18 cellular contexts compared by ENCODE assay signal in genomic region chr6:106115231-106115630, GRCh38. TPM values are rescaled to one million over a fixed set of nuclear protein-coding genes. Genes with fewer than 3 reads are reported as not detected.
DNase-seq lines count a peak whose midpoint lies in the region; ATAC-seq and TF ChIP-seq lines count a peak whose summit lies in the region.
"Had no signal": no experiment of that assay in that cellular context is flagged by ENCODE, and none has a peak within 500 bp of the region (broad histone marks: within the 10 kb centered on the region; RNA-seq: fewer than 3 reads in every experiment).

No MANE protein-coding gene starts in this region.

- H3K36me3 Mint-ChIP-seq in CD4-positive, alpha-beta T cell (ENCODE audit: low read depth), result no peaks in the 10 kb centered on the region
- peaks cover 14% of the 10 kb centered on the region for H3K36me3 Mint-ChIP-seq in activated T-helper 17 cell treated with anti-CD3 and anti-CD28 coated beads, Interleukin-2, amount 50 U/mL, for 72 hours (ENCODE audit: low read depth)
- no peaks in the 10 kb centered on the region for H3K36me3 Mint-ChIP-seq in memory B cell
- H3K36me3 Mint-ChIP-seq: CD8-positive, alpha-beta T cell had no signal

- no peak for TF ChIP-seq CTCF in CD4-positive, alpha-beta T cell (IDR thresholded peaks at IDR 0.05)

- H3K9me3 ChIP-seq in CD4-positive, alpha-beta T cell (ENCODE audit: control insufficient read depth, low read length), result no peaks in the 10 kb centered on the region
- H3K9me3 ChIP-seq: A549 had no signal

- no peak for ATAC-seq in CD4-positive, alpha-beta T cell (ENCODE audit: poor library complexity)
- ATAC-seq in activated T-helper 17 cell treated with anti-CD3 and anti-CD28 coated beads, Interleukin-2, amount 50 U/mL, for 72 hours (replicated peaks), result no peak
- no peak for ATAC-seq in memory B cell (ENCODE audit: low read depth)
- ATAC-seq: A549, K562 had no signal

- DNase-seq in activated CD8-positive, alpha-beta memory T cell treated with anti-CD3 and anti-CD28 coated beads for 24 hours, result peak; percentile 67
- DNase-seq in activated CD8-positive, alpha-beta memory T cell treated with anti-CD3 and anti-CD28 coated beads, Interleukin-2, amount 50 U/mL, for 4 hours, result no peak
- DNase-seq in CD4-positive, alpha-beta T cell, result no peak
- DNase-seq in memory B cell (ENCODE audit: low spot score in 2 of 2), result no peak
- no peak for DNase-seq in NCI-H2081 treated with DMSO at 0.1 percent for 48 hours (lab: John Stamatoyannopoulos, UW)
- DNase-seq in GM19238 (ENCODE audit: insufficient read length, low spot score), result no peak
- DNase-seq in UCSD-AML1 (lab: John Stamatoyannopoulos, UW; ENCODE audit: unreplicated experiment), result no peak
- DNase-seq: CD8-positive, alpha-beta T cell; DND-41; GDM1; NCI-H146; NCI-H226; NCI-H526 treated with DMSO at 0.1 percent for 48 hours had no signal

- H3K4me1 Mint-ChIP-seq in CD4-positive, alpha-beta T cell (ENCODE audit: low read depth), result peaks cover 89% of the 10 kb centered on the region
- H3K4me1 Mint-ChIP-seq in activated T-helper 17 cell treated with anti-CD3 and anti-CD28 coated beads, Interleukin-2, amount 50 U/mL, for 72 hours, result peaks cover 62% of the 10 kb centered on the region
- peaks cover 26% of the 10 kb centered on the region for H3K4me1 Mint-ChIP-seq in memory B cell

- POLR2A ChIA-PET in CD4-positive, alpha-beta T cell (lab: Charles Lee), result interaction anchor here (0.6 to 8.4 kb wide), 3 partner anchors 16 to 96 kb away, joined by 3 to 92 read pairs (median 3); no protein-coding TSS in a partner anchor

- no peak overlapping the region for H3K27ac ChIP-seq in CD4-positive, alpha-beta T cell (ENCODE audit: low read depth, low read length)
- H3K27ac ChIP-seq: A549, HL-60, PC-9 had no signal

- H3K27ac Mint-ChIP-seq in CD4-positive, alpha-beta T cell, result no peak overlapping the region
- H3K27ac Mint-ChIP-seq in activated T-helper 17 cell treated with anti-CD3 and anti-CD28 coated beads, Interleukin-2, amount 50 U/mL, for 72 hours, result peak overlapping the region; percentile 11
- H3K27ac Mint-ChIP-seq in memory B cell, result no peak overlapping the region

- no peaks in the 10 kb centered on the region for H3K9me3 Mint-ChIP-seq in CD4-positive, alpha-beta T cell
- no peaks in the 10 kb centered on the region for H3K9me3 Mint-ChIP-seq in activated T-helper 17 cell treated with anti-CD3 and anti-CD28 coated beads, Interleukin-2, amount 50 U/mL, for 72 hours
- H3K9me3 Mint-ChIP-seq in memory B cell, result no peaks in the 10 kb centered on the region
- H3K9me3 Mint-ChIP-seq: CD8-positive, alpha-beta T cell had no signal

- intact Hi-C loops in CD4-positive, alpha-beta T cell (cut with DNase I, micrococcal nuclease), result no loop called here

- no peaks in the 10 kb centered on the region for H3K27me3 ChIP-seq in CD4-positive, alpha-beta T cell (ENCODE audit: control insufficient read depth, insufficient read depth, low read length)

- H3K27me3 Mint-ChIP-seq in CD4-positive, alpha-beta T cell, result peaks cover 5% of the 10 kb centered on the region
- H3K27me3 Mint-ChIP-seq in activated T-helper 17 cell treated with anti-CD3 and anti-CD28 coated beads, Interleukin-2, amount 50 U/mL, for 72 hours, result no peaks in the 10 kb centered on the region
- peaks cover 1% of the 10 kb centered on the region for H3K27me3 Mint-ChIP-seq in memory B cell

- CTCF ChIA-PET in CD4-positive, alpha-beta T cell (lab: Charles Lee), result no interaction called here

- H3K4me3 Mint-ChIP-seq in CD4-positive, alpha-beta T cell, result peak overlapping the region; percentile 4
- H3K4me3 Mint-ChIP-seq in activated T-helper 17 cell treated with anti-CD3 and anti-CD28 coated beads, Interleukin-2, amount 50 U/mL, for 72 hours, result peak overlapping the region; percentile 53
- peak overlapping the region; percentile 71 for H3K4me3 Mint-ChIP-seq in memory B cell

RNA-seq across cellular contexts. Expression of gene PRDM1, which starts 29.1 kb away (rescaled TPM):
- 10 to 100 TPM; 69.9 to 83.4 TPM for total RNA-seq in CD4-positive, alpha-beta T cell
- total RNA-seq in activated T-helper 17 cell treated with anti-CD3 and anti-CD28 coated beads, Interleukin-2, amount 50 U/mL, for 72 hours, result 100 to 1,000 TPM; 138 to 149 TPM

Comparison
In these comparisons a context has a peak if more than half of its experiments do, and no peak if none do; other contexts are left out.
1. H3K4me3 Mint-ChIP-seq: peak in every context shown above with its lines; median percentile 71 in memory B cell; 53 in activated T-helper 17 cell treated with anti-CD3 and anti-CD28 coated beads, Interleukin-2, amount 50 U/mL, for 72 hours; 4 in CD4-positive, alpha-beta T cell.